ENCODE assay signal across 8 cellular contexts in the genomic region with DNA sequence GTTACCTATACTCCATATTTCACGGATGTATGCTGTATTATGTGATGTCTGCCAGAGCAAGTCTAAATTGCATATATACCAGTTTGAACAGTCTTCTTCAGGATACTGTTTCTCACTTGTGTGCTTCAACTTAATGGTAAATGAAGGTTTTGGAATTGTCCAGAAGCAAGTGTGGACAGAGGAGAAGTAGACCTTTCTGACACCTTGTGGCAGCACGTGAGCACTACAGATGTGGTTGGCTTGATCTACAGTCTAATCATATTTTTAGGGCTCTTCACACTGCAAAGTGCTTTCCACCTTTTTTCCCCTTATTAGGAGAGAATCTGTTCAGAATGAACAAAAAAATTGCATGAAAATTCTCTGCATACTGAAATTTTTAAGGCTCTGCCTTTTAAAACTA. TPM values are rescaled to one million over a fixed set of nuclear protein-coding genes. Genes with fewer than 3 reads are reported as not detected.
DNase-seq lines count a peak whose midpoint lies in the region; ATAC-seq and TF ChIP-seq lines count a peak whose summit lies in the region.

No MANE protein-coding gene starts in this region.

- no peaks in the 10 kb centered on the region for H3K36me3 ChIP-seq in kidney epithelial cell (ENCODE audit: control insufficient read depth, insufficient read depth, low read length)

- intact Hi-C loops in activated T-helper 1 cell treated with anti-CD3 and anti-CD28 coated beads, Interleukin-12 subunit alpha, Interleukin-12 subunit beta, Interleukin-2, Interleukin-4 antibody, amounts not matched to agents 30 ng/mL and 10 ng/mL and 1 ng/mL, durations not matched to agents 14 hours and 24 hours and 36 hours (cut with micrococcal nuclease): loop anchor here (1.0 kb wide), 4 partner anchors 11 to 190 kb away; partner anchors contain the start of genes DOP1B and MORC3

- no peak overlapping the region for H3K4me3 ChIP-seq in kidney epithelial cell (ENCODE audit: low read depth, low read length)

- H3K4me1 Mint-ChIP-seq in activated CD8-positive, alpha-beta memory T cell treated with anti-CD3 and anti-CD28 coated beads, Interleukin-2, amount 10 ng/mL, durations not matched to agents 7 days and 5 days: peaks cover 28% of the 10 kb centered on the region
- peaks cover 52% of the 10 kb centered on the region for H3K4me1 Mint-ChIP-seq in stimulated activated memory B cell treated with anti-CD40 and anti-IgM and Interleukin-4, amounts not matched to agents 10 μg/mL and 1 μg/mL and 100 μg/mL, for 72 hours
- peaks cover 13% of the 10 kb centered on the region for H3K4me1 Mint-ChIP-seq in activated T-helper 1 cell treated with anti-CD3 and anti-CD28 coated beads, Interleukin-12 subunit alpha, Interleukin-12 subunit beta, Interleukin-2, Interleukin-4 antibody, amounts not matched to agents 30 ng/mL and 10 ng/mL and 1 ng/mL, durations not matched to agents 14 hours and 24 hours and 36 hours (ENCODE audit: low read depth)

- in situ Hi-C loops in T47D (cut with HindIII; ENCODE audit: low pct_unique_long_range_greater_than_20kb, low sequenced_read_pairs): no loop called here

- peak; percentile 89 for ATAC-seq in activated CD8-positive, alpha-beta memory T cell treated with anti-CD3 and anti-CD28 coated beads, Interleukin-2, amount 10 ng/mL, durations not matched to agents 7 days and 5 days
- ATAC-seq in stimulated activated memory B cell treated with anti-CD40 and anti-IgM and Interleukin-4, amounts not matched to agents 10 μg/mL and 1 μg/mL and 100 μg/mL, for 72 hours: peak; percentile 79

- no peaks in the 10 kb centered on the region for H3K9me3 Mint-ChIP-seq in activated CD8-positive, alpha-beta memory T cell treated with anti-CD3 and anti-CD28 coated beads, Interleukin-2, amount 10 ng/mL, durations not matched to agents 7 days and 5 days (ENCODE audit: low read depth)
- no peaks in the 10 kb centered on the region for H3K9me3 Mint-ChIP-seq in stimulated activated memory B cell treated with anti-CD40 and anti-IgM and Interleukin-4, amounts not matched to agents 10 μg/mL and 1 μg/mL and 100 μg/mL, for 72 hours
- H3K9me3 Mint-ChIP-seq in activated T-helper 1 cell treated with anti-CD3 and anti-CD28 coated beads, Interleukin-12 subunit alpha, Interleukin-12 subunit beta, Interleukin-2, Interleukin-4 antibody, amounts not matched to agents 30 ng/mL and 10 ng/mL and 1 ng/mL, durations not matched to agents 14 hours and 24 hours and 36 hours: no peaks in the 10 kb centered on the region

- H3K27ac Mint-ChIP-seq in activated CD8-positive, alpha-beta memory T cell treated with anti-CD3 and anti-CD28 coated beads, Interleukin-2, amount 10 ng/mL, durations not matched to agents 7 days and 5 days: peak overlapping the region; percentile 34
- peak overlapping the region; percentile 50 for H3K27ac Mint-ChIP-seq in stimulated activated memory B cell treated with anti-CD40 and anti-IgM and Interleukin-4, amounts not matched to agents 10 μg/mL and 1 μg/mL and 100 μg/mL, for 72 hours
- no peak overlapping the region for H3K27ac Mint-ChIP-seq in activated T-helper 1 cell treated with anti-CD3 and anti-CD28 coated beads, Interleukin-12 subunit alpha, Interleukin-12 subunit beta, Interleukin-2, Interleukin-4 antibody, amounts not matched to agents 30 ng/mL and 10 ng/mL and 1 ng/mL, durations not matched to agents 14 hours and 24 hours and 36 hours

- H3K27me3 Mint-ChIP-seq in activated CD8-positive, alpha-beta memory T cell treated with anti-CD3 and anti-CD28 coated beads, Interleukin-2, amount 10 ng/mL, durations not matched to agents 7 days and 5 days: no peaks in the 10 kb centered on the region
- H3K27me3 Mint-ChIP-seq in stimulated activated memory B cell treated with anti-CD40 and anti-IgM and Interleukin-4, amounts not matched to agents 10 μg/mL and 1 μg/mL and 100 μg/mL, for 72 hours: no peaks in the 10 kb centered on the region
- H3K27me3 Mint-ChIP-seq in activated T-helper 1 cell treated with anti-CD3 and anti-CD28 coated beads, Interleukin-12 subunit alpha, Interleukin-12 subunit beta, Interleukin-2, Interleukin-4 antibody, amounts not matched to agents 30 ng/mL and 10 ng/mL and 1 ng/mL, durations not matched to agents 14 hours and 24 hours and 36 hours (ENCODE audit: insufficient read depth): no peaks in the 10 kb centered on the region

- CTCF ChIA-PET in activated CD8-positive, alpha-beta memory T cell treated with anti-CD3 and anti-CD28 coated beads, Interleukin-2, amount 10 ng/mL, durations not matched to agents 7 days and 5 days (lab: Charles Lee): interaction anchor here (0.6 to 2.9 kb wide), 5 partner anchors 11 to 195 kb away, joined by 3 to 14 read pairs (median 5); partner anchors contain the start of gene MORC3

- no peak overlapping the region for H3K4me3 Mint-ChIP-seq in activated CD8-positive, alpha-beta memory T cell treated with anti-CD3 and anti-CD28 coated beads, Interleukin-2, amount 10 ng/mL, durations not matched to agents 7 days and 5 days
- no peak overlapping the region for H3K4me3 Mint-ChIP-seq in stimulated activated memory B cell treated with anti-CD40 and anti-IgM and Interleukin-4, amounts not matched to agents 10 μg/mL and 1 μg/mL and 100 μg/mL, for 72 hours
- no peak overlapping the region for H3K4me3 Mint-ChIP-seq in activated T-helper 1 cell treated with anti-CD3 and anti-CD28 coated beads, Interleukin-12 subunit alpha, Interleukin-12 subunit beta, Interleukin-2, Interleukin-4 antibody, amounts not matched to agents 30 ng/mL and 10 ng/mL and 1 ng/mL, durations not matched to agents 14 hours and 24 hours and 36 hours

- H3K27me3 ChIP-seq in kidney epithelial cell (ENCODE audit: control insufficient read depth, insufficient read depth, low read length): no peaks in the 10 kb centered on the region

- TF ChIP-seq CTCF in LNCAP (IDR thresholded peaks at IDR 0.05) (peak; percentile 56; the same call in 1 of the 2 replicates), kidney epithelial cell (IDR thresholded peaks at IDR 0.05; ENCODE audit: insufficient read depth, low read length, poor library complexity, severe bottlenecking) (peak; percentile 71)

- DNase-seq in activated CD8-positive, alpha-beta memory T cell treated with anti-CD3 and anti-CD28 coated beads, Interleukin-2, amount 10 ng/mL, durations not matched to agents 7 days and 5 days: peak; percentile 65
- no peak for DNase-seq in activated CD8-positive, alpha-beta memory T cell treated with anti-CD3 and anti-CD28 coated beads for 24 hours
- peak; percentile 70 for DNase-seq in SW480 (ENCODE audit: low spot score)
- DNase-seq in T47D (ENCODE audit: low read depth in 1 of 2, low spot score in 1 of 2): peak; percentile 33 to 74
- no peak for DNase-seq in kidney epithelial cell (ENCODE audit: low read depth)
- DNase-seq in activated T-helper 1 cell treated with anti-CD3 and anti-CD28 coated beads, Interleukin-12 subunit alpha, Interleukin-12 subunit beta, Interleukin-2, Interleukin-4 antibody, amounts not matched to agents 30 ng/mL and 10 ng/mL and 1 ng/mL, durations not matched to agents 14 hours and 24 hours and 36 hours (ENCODE audit: low spot score): no peak

- H3K36me3 Mint-ChIP-seq in activated CD8-positive, alpha-beta memory T cell treated with anti-CD3 and anti-CD28 coated beads, Interleukin-2, amount 10 ng/mL, durations not matched to agents 7 days and 5 days: peaks cover 24% of the 10 kb centered on the region
- peaks cover 29% of the 10 kb centered on the region for H3K36me3 Mint-ChIP-seq in stimulated activated memory B cell treated with anti-CD40 and anti-IgM and Interleukin-4, amounts not matched to agents 10 μg/mL and 1 μg/mL and 100 μg/mL, for 72 hours
- H3K36me3 Mint-ChIP-seq in activated T-helper 1 cell treated with anti-CD3 and anti-CD28 coated beads, Interleukin-12 subunit alpha, Interleukin-12 subunit beta, Interleukin-2, Interleukin-4 antibody, amounts not matched to agents 30 ng/mL and 10 ng/mL and 1 ng/mL, durations not matched to agents 14 hours and 24 hours and 36 hours (ENCODE audit: low read depth): peaks cover 2% of the 10 kb centered on the region

RNA-seq across cellular contexts. Expression of gene MORC3, which starts 10.9 kb away (rescaled TPM):
- total RNA-seq in activated CD8-positive, alpha-beta memory T cell treated with anti-CD3 and anti-CD28 coated beads, Interleukin-2, amount 10 ng/mL, durations not matched to agents 7 days and 5 days: 10 to 100 TPM; 25.6 to 30.5 TPM
- 21.2 and 25.9 TPM in 2 replicates for total RNA-seq in kidney epithelial cell
- total RNA-seq in activated T-helper 1 cell treated with anti-CD3 and anti-CD28 coated beads, Interleukin-12 subunit alpha, Interleukin-12 subunit beta, Interleukin-2, Interleukin-4 antibody, amounts not matched to agents 30 ng/mL and 10 ng/mL and 1 ng/mL, durations not matched to agents 14 hours and 24 hours and 36 hours: 22.1 and 23.5 TPM in 2 replicates

RNA-seq across cellular contexts. Expression of gene CHAF1B, which starts 54.3 kb away (rescaled TPM):
- total RNA-seq in activated CD8-positive, alpha-beta memory T cell treated with anti-CD3 and anti-CD28 coated beads, Interleukin-2, amount 10 ng/mL, durations not matched to agents 7 days and 5 days: 10 to 100 TPM; 28.9 to 29.2 TPM
- 3.3 and 3.6 TPM in 2 replicates for total RNA-seq in kidney epithelial cell
- total RNA-seq in activated T-helper 1 cell treated with anti-CD3 and anti-CD28 coated beads, Interleukin-12 subunit alpha, Interleukin-12 subunit beta, Interleukin-2, Interleukin-4 antibody, amounts not matched to agents 30 ng/mL and 10 ng/mL and 1 ng/mL, durations not matched to agents 14 hours and 24 hours and 36 hours: 33.8 and 35.7 TPM in 2 replicates

Comparison
In these comparisons a context has a peak if more than half of its experiments do, and no peak if none do; other contexts are left out.
1. DNase-seq: peak in activated CD8-positive, alpha-beta memory T cell treated with anti-CD3 and anti-CD28 coated beads, Interleukin-2, amount 10 ng/mL, durations not matched to agents 7 days and 5 days (single experiment), SW480 (single experiment) and T47D (2 of 2); none in activated CD8-positive, alpha-beta memory T cell treated with anti-CD3 and anti-CD28 coated beads for 24 hours (single experiment), kidney epithelial cell (single experiment) and activated T-helper 1 cell treated with anti-CD3 and anti-CD28 coated beads, Interleukin-12 subunit alpha, Interleukin-12 subunit beta, Interleukin-2, Interleukin-4 antibody, amounts not matched to agents 30 ng/mL and 10 ng/mL and 1 ng/mL, durations not matched to agents 14 hours and 24 hours and 36 hours (single experiment).